16 cellular contexts compared by ENCODE assay signal in the genomic region with DNA sequence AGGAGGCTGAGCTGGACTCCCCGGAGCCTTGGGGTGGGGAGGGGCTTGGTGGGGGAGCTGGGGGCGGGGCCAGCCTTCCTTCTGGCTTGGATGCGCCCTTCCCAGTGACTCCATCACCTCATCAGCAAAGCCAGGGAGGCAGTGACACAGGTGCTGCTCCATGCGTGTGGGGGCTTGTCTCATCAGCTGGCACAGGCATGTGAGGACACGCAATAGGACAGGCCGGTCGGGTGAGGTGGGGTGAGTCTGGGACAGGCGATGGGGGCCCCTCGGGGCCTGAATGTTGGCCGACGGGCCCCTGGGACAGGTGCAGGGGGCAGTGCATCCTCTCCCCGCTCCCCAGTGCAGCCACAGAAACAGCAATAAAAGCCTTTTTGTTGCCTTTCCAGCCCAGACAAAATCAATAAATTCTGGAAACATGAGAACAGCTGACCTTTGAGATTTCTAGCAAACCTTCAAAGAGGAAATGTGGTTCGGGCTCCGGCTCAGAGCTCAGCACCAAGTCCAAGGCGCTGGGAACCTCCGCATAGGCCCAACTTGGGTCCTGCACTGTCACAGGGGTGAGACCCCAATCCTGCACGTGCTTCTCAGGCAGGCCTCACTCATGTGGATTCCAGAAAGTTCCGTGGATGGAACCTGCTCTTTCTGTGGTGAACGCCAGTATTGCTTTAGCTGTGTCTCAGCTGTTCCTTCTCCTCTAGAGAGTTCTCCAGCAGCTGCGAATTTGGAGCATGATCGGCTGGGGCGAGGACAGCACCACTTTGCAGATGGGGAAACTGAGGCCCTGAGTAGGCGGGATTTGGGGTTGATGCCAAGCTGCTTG. TPM values are rescaled to one million over a fixed set of nuclear protein-coding genes. Genes with fewer than 3 reads are reported as not detected.
DNase-seq lines count a peak whose midpoint lies in the region; ATAC-seq and FAIRE-seq lines count a peak whose summit lies in the region.
"Had no signal": no experiment of that assay in that cellular context is flagged by ENCODE, and none has a peak within 500 bp of the region (broad histone marks: within the 10 kb centered on the region; RNA-seq: fewer than 3 reads in every experiment).

No MANE protein-coding gene starts in this region.

- peak; percentile 25 for DNase-seq in Right ventricle myocardium inferior (ENCODE audit: missing footprints)
- no peak for DNase-seq in Right ventricle myocardium superior
- DNase-seq in NCI-H345 treated with DMSO at 0.1 percent for 48 hours (lab: John Stamatoyannopoulos, UW; ENCODE audit: unreplicated experiment) = peak; percentile 17
- DNase-seq in central memory CD4-positive, alpha-beta T cell = no peak
- DNase-seq in RCC 7860 (ENCODE audit: low spot score) = no peak
- DNase-seq in AG08395 (ENCODE audit: low spot score) = no peak
- DNase-seq: activated CD4-positive, alpha-beta T cell treated with anti-CD3 and anti-CD28 coated beads for 1 hour; activated CD8-positive, alpha-beta memory T cell treated with anti-CD3 and anti-CD28 coated beads for 24 hours; DMS153; head of caudate nucleus; Karpas-422; NCI-H2081 treated with DMSO at 0.1 percent for 48 hours; stimulated activated CD4-positive, alpha-beta T cell treated with anti-CD3 and anti-CD28 coated beads, Interleukin-2, amount 100 ng/mL, for 48 hours; tibial artery had no signal

- no peak for ATAC-seq in Right ventricle myocardium inferior
- ATAC-seq in Right ventricle myocardium superior (ENCODE audit: poor library complexity) = no peak
- ATAC-seq in esophagus mucosa = peak; percentile 39
- no peak for ATAC-seq in HG02981 (IDR thresholded peaks at IDR 0.05; ENCODE audit: unreplicated experiment)

- intact Hi-C loops in Right ventricle myocardium inferior (cut with DNase I) (no loop called here), Right ventricle myocardium superior (cut with DNase I) (no loop called here)

- FAIRE-seq in RCC 7860 (lab: Jason Lieb, UNC) = no peak

RNA-seq across cellular contexts. Expression of gene ADRA2C, which starts 18.5 kb away (rescaled TPM):
- 6.9 TPM for total RNA-seq in Right ventricle myocardium inferior
- total RNA-seq in Right ventricle myocardium superior = 6.2 TPM
- 0.60 TPM for total RNA-seq in esophagus mucosa

Comparison
In these comparisons a context has a peak if more than half of its experiments do, and no peak if none do; other contexts are left out.
1. DNase-seq: peak in Right ventricle myocardium inferior (single experiment) and NCI-H345 treated with DMSO at 0.1 percent for 48 hours (single experiment); none in Right ventricle myocardium superior (single experiment), central memory CD4-positive, alpha-beta T cell (single experiment), RCC 7860 (single experiment) and AG08395 (single experiment).